In the genomic region with DNA sequence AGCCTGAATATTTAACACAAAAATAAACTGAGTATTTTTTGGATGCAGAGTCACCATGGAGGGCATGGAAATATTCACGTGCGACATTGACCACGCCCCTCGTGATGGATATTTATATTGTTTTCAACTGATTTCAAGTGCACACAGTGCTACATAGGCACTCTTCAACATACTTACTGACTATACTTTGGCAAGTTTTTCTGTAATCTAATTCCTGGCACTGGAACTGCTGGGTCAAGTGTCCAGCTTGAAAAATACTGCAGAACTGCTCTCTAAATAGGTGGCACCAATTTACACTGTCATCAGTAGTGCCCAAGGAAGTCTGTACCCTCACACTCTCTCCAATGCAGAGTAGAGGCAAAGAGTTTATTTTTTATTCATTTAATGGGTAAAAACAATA, we compare ENCODE assay signal across 31 cellular contexts.
"Had no signal": no experiment of that assay in that cellular context is flagged by ENCODE, and none has a peak within 500 bp of the region (broad histone marks: within the 10 kb centered on the region; RNA-seq: fewer than 3 reads in every experiment).

No MANE protein-coding gene starts in this region.

- H3K9me3 ChIP-seq: adrenal gland, ascending aorta had no signal

- H3K36me3 ChIP-seq: adrenal gland, ascending aorta had no signal

- H3K4me3 ChIP-seq: adrenal gland, ascending aorta had no signal

- H3K27ac ChIP-seq: adrenal gland, ascending aorta, VCaP had no signal

- ATAC-seq: activated CD8-positive, alpha-beta T cell treated with anti-CD3 and anti-CD28 coated beads for 36 hours; activated naive CD4-positive, alpha-beta T cell treated with anti-CD3 and anti-CD28 coated beads, Interleukin-2, amount 50 U/mL, for 72 hours; activated T-cell treated with anti-CD3 and anti-CD28 coated beads, Interleukin-2, amount 50 U/mL, for 4 hours; activated T-cell treated with anti-CD3 and anti-CD28 coated beads, Interleukin-2, amount 50 U/mL, for 72 hours; activated T-helper 17 cell treated with anti-CD3 and anti-CD28 coated beads, Interleukin-2, amount 50 U/mL, for 72 hours had no signal

- H3K4me1 ChIP-seq: adrenal gland, ascending aorta had no signal

- DNase-seq: activated B cell treated with CpG ODN at 0.5 μM for 24 hours; activated CD4-positive, alpha-beta memory T cell treated with anti-CD3 and anti-CD28 coated beads for 36 hours; activated CD4-positive, alpha-beta T cell treated with anti-CD3 and anti-CD28 coated beads for 4 hours; activated CD4-positive, alpha-beta T cell treated with anti-CD3 and anti-CD28 coated beads, Interleukin-2, amount 10 ng/mL, durations not matched to agents 24 days and 14 days; activated CD4-positive, alpha-beta T cell treated with anti-CD3 and anti-CD28 coated beads, Interleukin-2, amount 50 U/mL, for 1 hour; activated CD4-positive, alpha-beta T cell treated with anti-CD3 and anti-CD28 coated beads, Interleukin-2, amount 50 U/mL, for 4 hours; activated CD4-positive, CD25-positive, alpha-beta regulatory T cell treated with anti-CD3 and anti-CD28 coated beads, Interleukin-2, amount 50 U/mL, for 72 hours; activated CD8-positive, alpha-beta memory T cell treated with anti-CD3 and anti-CD28 coated beads, Interleukin-2, amount 50 U/mL, for 4 hours; activated CD8-positive, alpha-beta T cell treated with anti-CD3 and anti-CD28 coated beads for 36 hours; activated effector memory CD4-positive, alpha-beta T cell treated with anti-CD3 and anti-CD28 coated beads, Interleukin-2, amount 50 U/mL, for 16 hours; activated gamma-delta T cell treated with Interleukin-2 at 50 U/mL for 16 hours; activated naive CD4-positive, alpha-beta T cell; activated naive CD4-positive, alpha-beta T cell treated with anti-CD3 and anti-CD28 coated beads for 36 hours; activated naive CD4-positive, alpha-beta T cell treated with anti-CD3 and anti-CD28 coated beads, Interleukin-2, amount 50 U/mL, for 16 hours; activated naive CD8-positive, alpha-beta T cell treated with anti-CD3 and anti-CD28 coated beads for 36 hours; activated T-cell treated with anti-CD3 and anti-CD28 coated beads for 4 hours; activated T-cell treated with anti-CD3 and anti-CD28 coated beads, Interleukin-2, amount 50 U/mL, for 1 hour; activated T-cell treated with anti-CD3 and anti-CD28 coated beads, Interleukin-2, amount 50 U/mL, for 4 hours; activated T-cell treated with anti-CD3 and anti-CD28 coated beads, Interleukin-2, amount 50 U/mL, for 72 hours; adrenal gland; amniotic stem cell; anterior cingulate cortex; central memory CD4-positive, alpha-beta T cell; SW 1271; T-helper 1 cell; T-helper 2 cell; T-helper 9 cell had no signal

- H3K27me3 ChIP-seq: adrenal gland, ascending aorta had no signal
